Comparison of ENCODE assay signal across 10 cellular contexts in genomic region chr5:132221781-132222648, GRCh38. TPM values are rescaled to one million over a fixed set of nuclear protein-coding genes. Genes with fewer than 3 reads are reported as not detected.
DNase-seq lines count a peak whose midpoint lies in the region; ATAC-seq, FAIRE-seq and TF ChIP-seq lines count a peak whose summit lies in the region.
"Had no signal": no experiment of that assay in that cellular context is flagged by ENCODE, and none has a peak within 500 bp of the region (broad histone marks: within the 10 kb centered on the region; RNA-seq: fewer than 3 reads in every experiment).

No MANE protein-coding gene starts in this region.

- H3K9ac ChIP-seq in Karpas-422 (ENCODE audit: low read length) (no peak overlapping the region), fibroblast of lung (ENCODE audit: insufficient read depth, low read length) (no peak overlapping the region)

- TF ChIP-seq CTCF in fibroblast of lung (conservative IDR thresholded peaks at IDR 0.05 in 1 of 2, IDR thresholded peaks at IDR 0.05 in 1 of 2; ENCODE audit: low read depth in 1 of 2, low read length in 2 of 2), result peak; percentile 20 to 47
- TF ChIP-seq CTCF in pancreas (IDR thresholded peaks at IDR 0.05), result no peak

- no peak overlapping the region for H2AFZ ChIP-seq in Karpas-422 (ENCODE audit: low read length)
- H2AFZ ChIP-seq in fibroblast of lung (ENCODE audit: low read length), result no peak overlapping the region

- H3K27me3 ChIP-seq in Karpas-422 (ENCODE audit: low read length), result no peaks in the 10 kb centered on the region
- H3K27me3 ChIP-seq in fibroblast of lung (ENCODE audit: control insufficient read depth, insufficient read depth, low read length), result no peaks in the 10 kb centered on the region
- no peaks in the 10 kb centered on the region for H3K27me3 ChIP-seq in pancreas
- H3K27me3 ChIP-seq in H7 (ENCODE audit: control insufficient read depth, insufficient read depth, low read length), result peaks cover 8% of the 10 kb centered on the region

- H3K27ac ChIP-seq in Karpas-422 (ENCODE audit: low read length) (peak overlapping the region; percentile 20; the same call in 1 of the 2 replicates), fibroblast of lung (ENCODE audit: insufficient read depth, low read length) (peak overlapping the region; percentile 44), pancreas (peak overlapping the region in 2 of 4 donors; percentile 29 to 33)

- H3K9me3 ChIP-seq in Karpas-422 (ENCODE audit: low read length) (no peaks in the 10 kb centered on the region), fibroblast of lung (ENCODE audit: control insufficient read depth, insufficient read depth, low read depth, low read length) (no peaks in the 10 kb centered on the region), pancreas (no peaks in the 10 kb centered on the region)

- DNase-seq in EH (ENCODE audit: low read depth), result peak; percentile 46
- DNase-seq in Karpas-422, result no peak
- DNase-seq in fibroblast of lung (ENCODE audit: low read depth in 2 of 2), result peak; percentile 79 to 97
- peak in 4 of 6 donors; percentile 9 to 54 (median 48) for DNase-seq in pancreas
- no peak for DNase-seq in H7
- no peak for DNase-seq in LoVo (ENCODE audit: low spot score)
- DNase-seq in GM12892 (ENCODE audit: insufficient read length), result no peak
- no peak for DNase-seq in NCI-H82 treated with DMSO at 0.1 percent for 48 hours (lab: John Stamatoyannopoulos, UW; ENCODE audit: unreplicated experiment)
- DNase-seq: activated CD8-positive, alpha-beta memory T cell treated with anti-CD3 and anti-CD28 coated beads, Interleukin-2, amount 50 U/mL, for 4 hours; H9 had no signal

- H3K4me1 ChIP-seq in Karpas-422 (ENCODE audit: low read length) (peaks cover 11% of the 10 kb centered on the region), fibroblast of lung (ENCODE audit: control insufficient read depth, extremely low read depth, insufficient read depth, low read length) (peaks cover 35% of the 10 kb centered on the region), pancreas (peaks cover 7 to 29% (median 11%) of the 10 kb centered on the region in 3 donors)

- no peak overlapping the region for H3K4me3 ChIP-seq in Karpas-422 (ENCODE audit: low read length)
- H3K4me3 ChIP-seq in fibroblast of lung (replicated peaks in 1 of 4; ENCODE audit: control extremely low read depth in 1 of 4, insufficient read depth in 1 of 4, low read depth in 3 of 4, low read length in 4 of 4), result peak overlapping the region in 1 of 4 experiments; percentile 34
- no peak overlapping the region for H3K4me3 ChIP-seq in pancreas
- no peak overlapping the region for H3K4me3 ChIP-seq in H7 (ENCODE audit: insufficient read depth, low read depth, low read length)

- 53 to 57% methylated on average over 7 of the region's 7 CpGs for WGBS in pancreas, 2 donors

- H3K79me2 ChIP-seq in Karpas-422 (ENCODE audit: low read length), result no peaks in the 10 kb centered on the region
- H3K79me2 ChIP-seq in fibroblast of lung (ENCODE audit: control insufficient read depth, insufficient read depth, low read length), result peaks cover 44% of the 10 kb centered on the region

- H3K4me2 ChIP-seq in Karpas-422 (ENCODE audit: low read depth, low read length, poor library complexity, severe bottlenecking), result no peak overlapping the region
- H3K4me2 ChIP-seq in fibroblast of lung (ENCODE audit: extremely low read depth, insufficient read depth, low read length), result peak overlapping the region; percentile 7

- intact Hi-C loops in pancreas (cut with DNase I), result no loop called here

- no peaks in the 10 kb centered on the region for H4K20me1 ChIP-seq in Karpas-422 (ENCODE audit: insufficient read depth, low read depth, low read length)
- H4K20me1 ChIP-seq in fibroblast of lung (ENCODE audit: control insufficient read depth, extremely low read depth, insufficient read depth, low read length), result no peaks in the 10 kb centered on the region

- H3K36me3 ChIP-seq in Karpas-422 (ENCODE audit: insufficient read depth, low read length), result no peaks in the 10 kb centered on the region
- H3K36me3 ChIP-seq in fibroblast of lung (ENCODE audit: control insufficient read depth, insufficient read depth, low read length), result peaks cover 4% of the 10 kb centered on the region
- H3K36me3 ChIP-seq in pancreas, result no peaks in the 10 kb centered on the region
- no peaks in the 10 kb centered on the region for H3K36me3 ChIP-seq in H7 (replicated peaks; ENCODE audit: control insufficient read depth, insufficient read depth, low read length)

- no peak for TF ChIP-seq POLR2A in GM12892 (IDR thresholded peaks at IDR 0.05; ENCODE audit: low read depth, low read length)

- FAIRE-seq in pancreas (lab: Jason Lieb, UNC) (no peak), GM12892 (lab: Jason Lieb, UNC) (no peak)

- H3K9me2 ChIP-seq in Karpas-422 (replicated peaks; ENCODE audit: insufficient read depth, low read length), result no peaks in the 10 kb centered on the region

- peak in 3 of 4 donors; percentile 8 to 47 (median 32) for ATAC-seq in pancreas

RNA-seq across cellular contexts. Expression of gene P4HA2, which starts 5.6 kb away (rescaled TPM):
- total RNA-seq in Karpas-422 (2014; rRNA removed; shearing (Covaris generic); ENCODE audit: low replicate concordance), result 0.18 TPM in 1 of 2 replicates, not detected in the other
- total RNA-seq in fibroblast of lung (376 and 553 TPM in 2 replicates), pancreas (10 to 100 TPM; 52.8 to 85.7 (median 64.3) TPM)
- polyA plus RNA-seq in fibroblast of lung (184 and 187 TPM in 2 replicates), pancreas (10 to 100 TPM; 28.3 to 34.7 TPM)
- polyA plus RNA-seq in fibroblast of lung (2012), result 142 and 147 TPM in 2 replicates
- 260 and 282 TPM in 2 replicates for polyA minus RNA-seq in fibroblast of lung (ENCODE audit: low replicate concordance)
- 5.4 and 8.4 TPM in 2 replicates for total RNA-seq in H7 (2014; rRNA removed; shearing (Covaris generic))
- polyA plus RNA-seq in GM12892 (2012; ENCODE audit: missing spikeins), result 18.9 TPM

RNA-seq across cellular contexts. Expression of gene PDLIM4, which starts 35.5 kb away (rescaled TPM):
- not detected in 2 replicates for total RNA-seq in Karpas-422 (2014; rRNA removed; shearing (Covaris generic); ENCODE audit: low replicate concordance)
- total RNA-seq in fibroblast of lung, result 44.4 and 67.2 TPM in 2 replicates
- 10.7 and 41.5 TPM in 2 replicates for polyA plus RNA-seq in fibroblast of lung
- 24.9 and 115 TPM in 2 replicates for polyA plus RNA-seq in fibroblast of lung (2012)
- polyA minus RNA-seq in fibroblast of lung (ENCODE audit: low replicate concordance), result 19.9 and 35.9 TPM in 2 replicates
- total RNA-seq in pancreas, result 1 to 10 TPM in 5 of 6 donors, under 1 TPM in 1; 0.83 to 6.6 (median 1.9) TPM
- polyA plus RNA-seq in pancreas, result 10 to 100 TPM in 1 of 2 donors, 1 to 10 TPM in 1; 3.3 to 10.7 TPM
- 4.7 and 11.2 TPM in 2 replicates for total RNA-seq in H7 (2014; rRNA removed; shearing (Covaris generic))
- 2.9 TPM for polyA plus RNA-seq in GM12892 (2012; ENCODE audit: missing spikeins)

Comparison
In these comparisons a context has a peak if more than half of its experiments do, and no peak if none do; other contexts are left out.
1. DNase-seq: peak in EH (single experiment), fibroblast of lung (2 of 2) and pancreas (4 of 6); none in Karpas-422 (single experiment), H7 (single experiment), LoVo (single experiment), GM12892 (single experiment) and NCI-H82 treated with DMSO at 0.1 percent for 48 hours (single experiment).
2. CTCF ChIP-seq: peak in fibroblast of lung (2 of 2); none in pancreas (0 of 4).